In genomic region chr1:155880856-155881255, GRCh38 we compare ENCODE assay signal across 32 cellular contexts.
"Had no signal": no experiment of that assay in that cellular context is flagged by ENCODE, and none has a peak within 500 bp of the region (broad histone marks: within the 10 kb centered on the region; RNA-seq: fewer than 3 reads in every experiment).

No MANE protein-coding gene starts in this region.

- H3K9me3 ChIP-seq: adrenal gland, body of pancreas, esophagus squamous epithelium, gastroesophageal sphincter, heart right ventricle had no signal

- H3K4me3 ChIP-seq: adrenal gland, body of pancreas, esophagus squamous epithelium, gastroesophageal sphincter, heart right ventricle had no signal

- H3K36me3 Mint-ChIP-seq: activated naive CD4-positive, alpha-beta T cell treated with anti-CD3 and anti-CD28 coated beads, Interleukin-2, amount 50 U/mL, for 24 hours; activated naive CD8-positive, alpha-beta T cell treated with anti-CD3 and anti-CD28 coated beads for 36 hours had no signal

- H3K27me3 Mint-ChIP-seq: activated CD4-positive, alpha-beta memory T cell treated with anti-CD3 and anti-CD28 coated beads for 36 hours; activated CD4-positive, alpha-beta T cell treated with anti-CD3 and anti-CD28 coated beads for 36 hours; activated CD4-positive, alpha-beta T cell treated with anti-CD3 and anti-CD28 coated beads, Interleukin-2, amount 10 ng/mL, durations not matched to agents 24 days and 14 days; activated CD8-positive, alpha-beta memory T cell treated with anti-CD3 and anti-CD28 coated beads, Interleukin-2, amount 10 ng/mL, durations not matched to agents 7 days and 5 days; activated naive CD4-positive, alpha-beta T cell treated with anti-CD3 and anti-CD28 coated beads, Interleukin-2, amount 50 U/mL, for 24 hours; activated naive CD8-positive, alpha-beta T cell treated with anti-CD3 and anti-CD28 coated beads for 36 hours; activated naive CD8-positive, alpha-beta T cell treated with anti-CD3 and anti-CD28 coated beads, Interleukin-2, amount 50 U/mL, for 24 hours; effector memory CD8-positive, alpha-beta T cell had no signal

- H3K27ac Mint-ChIP-seq: activated CD4-positive, alpha-beta memory T cell treated with anti-CD3 and anti-CD28 coated beads for 36 hours; activated CD4-positive, alpha-beta T cell treated with anti-CD3 and anti-CD28 coated beads for 36 hours; activated CD4-positive, alpha-beta T cell treated with anti-CD3 and anti-CD28 coated beads, Interleukin-2, amount 10 ng/mL, durations not matched to agents 24 days and 14 days; activated CD8-positive, alpha-beta memory T cell treated with anti-CD3 and anti-CD28 coated beads, Interleukin-2, amount 10 ng/mL, durations not matched to agents 7 days and 5 days; activated CD8-positive, alpha-beta T cell treated with anti-CD3 and anti-CD28 coated beads, Interleukin-2, amount 10 ng/mL, durations not matched to agents 7 days and 5 days; activated naive CD4-positive, alpha-beta T cell treated with anti-CD3 and anti-CD28 coated beads for 36 hours; activated naive CD4-positive, alpha-beta T cell treated with anti-CD3 and anti-CD28 coated beads, Interleukin-2, amount 50 U/mL, for 24 hours; activated naive CD8-positive, alpha-beta T cell treated with anti-CD3 and anti-CD28 coated beads for 36 hours; activated naive CD8-positive, alpha-beta T cell treated with anti-CD3 and anti-CD28 coated beads, Interleukin-2, amount 50 U/mL, for 24 hours; activated T-helper 1 cell treated with anti-CD3 and anti-CD28 coated beads, Interleukin-12 subunit alpha, Interleukin-12 subunit beta, Interleukin-2, Interleukin-4 antibody, amounts not matched to agents 30 ng/mL and 10 ng/mL and 1 ng/mL, durations not matched to agents 14 hours and 24 hours and 36 hours; activated T-helper 2 cell treated with anti-CD3 and anti-CD28 coated beads, Interferon-gamma antibody, Interleukin-2, Interleukin-4, amounts not matched to agents 10 μg/mL and 5 μg/mL and 100 μg/mL, durations not matched to agents 14 hours and 24 hours and 36 hours; effector memory CD8-positive, alpha-beta T cell; T-helper 1 cell treated with Interleukin-12 subunit alpha and Interleukin-12 subunit beta and Interleukin-4 antibody, amounts not matched to agents 30 μg/mL and 1 μg/mL, for 36 hours; T-helper 2 cell treated with Interferon-gamma antibody and Interleukin-4, amounts not matched to agents 5 μg/mL and 100 μg/mL, for 36 hours had no signal

- H3K9me3 Mint-ChIP-seq: activated CD4-positive, alpha-beta memory T cell treated with anti-CD3 and anti-CD28 coated beads for 36 hours; activated CD4-positive, alpha-beta T cell treated with anti-CD3 and anti-CD28 coated beads, Interleukin-2, amount 10 ng/mL, durations not matched to agents 24 days and 14 days; activated naive CD4-positive, alpha-beta T cell treated with anti-CD3 and anti-CD28 coated beads for 36 hours; activated naive CD4-positive, alpha-beta T cell treated with anti-CD3 and anti-CD28 coated beads, Interleukin-2, amount 50 U/mL, for 24 hours; activated naive CD8-positive, alpha-beta T cell treated with anti-CD3 and anti-CD28 coated beads for 36 hours; activated naive CD8-positive, alpha-beta T cell treated with anti-CD3 and anti-CD28 coated beads, Interleukin-2, amount 50 U/mL, for 24 hours; activated T-helper 1 cell treated with anti-CD3 and anti-CD28 coated beads, Interleukin-12 subunit alpha, Interleukin-12 subunit beta, Interleukin-2, Interleukin-4 antibody, amounts not matched to agents 30 ng/mL and 10 ng/mL and 1 ng/mL, durations not matched to agents 14 hours and 24 hours and 36 hours; activated T-helper 2 cell treated with anti-CD3 and anti-CD28 coated beads, Interferon-gamma antibody, Interleukin-2, Interleukin-4, amounts not matched to agents 10 μg/mL and 5 μg/mL and 100 μg/mL, durations not matched to agents 14 hours and 24 hours and 36 hours; effector memory CD8-positive, alpha-beta T cell; T-helper 1 cell treated with Interleukin-12 subunit alpha and Interleukin-12 subunit beta and Interleukin-4 antibody, amounts not matched to agents 30 μg/mL and 1 μg/mL, for 36 hours; T-helper 2 cell treated with Interferon-gamma antibody and Interleukin-4, amounts not matched to agents 5 μg/mL and 100 μg/mL, for 36 hours had no signal

- ATAC-seq: activated CD4-positive, alpha-beta T cell treated with anti-CD3 and anti-CD28 coated beads for 36 hours; activated CD8-positive, alpha-beta memory T cell treated with anti-CD3 and anti-CD28 coated beads, Interleukin-2, amount 10 ng/mL, durations not matched to agents 7 days and 5 days; activated CD8-positive, alpha-beta T cell treated with anti-CD3 and anti-CD28 coated beads, Interleukin-2, amount 10 ng/mL, durations not matched to agents 7 days and 5 days; activated naive CD8-positive, alpha-beta T cell treated with anti-CD3 and anti-CD28 coated beads, Interleukin-2, amount 50 U/mL, for 24 hours; body of pancreas; effector memory CD8-positive, alpha-beta T cell; gastroesophageal sphincter; heart right ventricle had no signal

- H3K27ac ChIP-seq: adrenal gland, body of pancreas, epithelial cell of prostate, esophagus squamous epithelium, gastroesophageal sphincter, heart right ventricle had no signal

- DNase-seq: activated CD4-positive, alpha-beta memory T cell treated with anti-CD3 and anti-CD28 coated beads for 36 hours; activated CD4-positive, alpha-beta T cell treated with anti-CD3 and anti-CD28 coated beads for 36 hours; activated CD4-positive, alpha-beta T cell treated with anti-CD3 and anti-CD28 coated beads, Interleukin-2, amount 10 ng/mL, durations not matched to agents 24 days and 14 days; activated CD4-positive, CD25-positive, alpha-beta regulatory T cell; activated CD4-positive, CD25-positive, alpha-beta regulatory T cell treated with anti-CD3 and anti-CD28 coated beads, Interleukin-2, amount 50 U/mL, for 72 hours; activated CD8-positive, alpha-beta memory T cell treated with anti-CD3 and anti-CD28 coated beads, Interleukin-2, amount 10 ng/mL, durations not matched to agents 7 days and 5 days; activated CD8-positive, alpha-beta memory T cell treated with anti-CD3 and anti-CD28 coated beads, Interleukin-2, amount 50 U/mL, for 4 hours; activated CD8-positive, alpha-beta T cell treated with anti-CD3 and anti-CD28 coated beads, Interleukin-2, amount 10 ng/mL, durations not matched to agents 7 days and 5 days; activated effector memory CD4-positive, alpha-beta T cell treated with anti-CD3 and anti-CD28 coated beads, Interleukin-2, amount 50 U/mL, for 16 hours; activated naive CD4-positive, alpha-beta T cell treated with anti-CD3 and anti-CD28 coated beads for 36 hours; activated naive CD8-positive, alpha-beta T cell treated with anti-CD3 and anti-CD28 coated beads for 36 hours; activated naive CD8-positive, alpha-beta T cell treated with anti-CD3 and anti-CD28 coated beads, Interleukin-2, amount 50 U/mL, for 24 hours; activated T-cell treated with anti-CD3 and anti-CD28 coated beads, Interleukin-2, amount 50 U/mL, for 1 hour; activated T-cell treated with anti-CD3 and anti-CD28 coated beads, Interleukin-2, amount 50 U/mL, for 48 hours; adrenal gland; amygdala; aorta; body of pancreas; cortex of kidney; dermis blood vessel endothelial cell; effector CD4-positive, alpha-beta T cell; effector memory CD8-positive, alpha-beta T cell; esophagus squamous epithelium; foreskin melanocyte; heart right ventricle had no signal

- H3K4me3 Mint-ChIP-seq: activated CD4-positive, alpha-beta memory T cell treated with anti-CD3 and anti-CD28 coated beads for 36 hours; activated CD4-positive, alpha-beta T cell treated with anti-CD3 and anti-CD28 coated beads for 36 hours; activated CD4-positive, alpha-beta T cell treated with anti-CD3 and anti-CD28 coated beads, Interleukin-2, amount 10 ng/mL, durations not matched to agents 24 days and 14 days; activated CD8-positive, alpha-beta memory T cell treated with anti-CD3 and anti-CD28 coated beads, Interleukin-2, amount 10 ng/mL, durations not matched to agents 7 days and 5 days; activated CD8-positive, alpha-beta T cell treated with anti-CD3 and anti-CD28 coated beads, Interleukin-2, amount 10 ng/mL, durations not matched to agents 7 days and 5 days; activated naive CD4-positive, alpha-beta T cell treated with anti-CD3 and anti-CD28 coated beads for 36 hours; activated naive CD4-positive, alpha-beta T cell treated with anti-CD3 and anti-CD28 coated beads, Interleukin-2, amount 50 U/mL, for 24 hours; activated naive CD8-positive, alpha-beta T cell treated with anti-CD3 and anti-CD28 coated beads for 36 hours; activated naive CD8-positive, alpha-beta T cell treated with anti-CD3 and anti-CD28 coated beads, Interleukin-2, amount 50 U/mL, for 24 hours; activated T-helper 1 cell treated with anti-CD3 and anti-CD28 coated beads, Interleukin-12 subunit alpha, Interleukin-12 subunit beta, Interleukin-2, Interleukin-4 antibody, amounts not matched to agents 30 ng/mL and 10 ng/mL and 1 ng/mL, durations not matched to agents 14 hours and 24 hours and 36 hours; effector memory CD8-positive, alpha-beta T cell; T-helper 1 cell treated with Interleukin-12 subunit alpha and Interleukin-12 subunit beta and Interleukin-4 antibody, amounts not matched to agents 30 μg/mL and 1 μg/mL, for 36 hours; T-helper 2 cell treated with Interferon-gamma antibody and Interleukin-4, amounts not matched to agents 5 μg/mL and 100 μg/mL, for 36 hours had no signal

- H3K36me3 ChIP-seq: adrenal gland had no signal

- H3K4me1 ChIP-seq: body of pancreas, esophagus squamous epithelium, gastroesophageal sphincter, heart right ventricle had no signal

- H3K27me3 ChIP-seq: adrenal gland, body of pancreas, esophagus squamous epithelium, gastroesophageal sphincter, heart right ventricle had no signal

- H3K4me1 Mint-ChIP-seq: activated CD4-positive, alpha-beta T cell treated with anti-CD3 and anti-CD28 coated beads for 36 hours; activated CD8-positive, alpha-beta memory T cell treated with anti-CD3 and anti-CD28 coated beads, Interleukin-2, amount 10 ng/mL, durations not matched to agents 7 days and 5 days; activated naive CD4-positive, alpha-beta T cell treated with anti-CD3 and anti-CD28 coated beads, Interleukin-2, amount 50 U/mL, for 24 hours; activated naive CD8-positive, alpha-beta T cell treated with anti-CD3 and anti-CD28 coated beads, Interleukin-2, amount 50 U/mL, for 24 hours had no signal
